In genomic region chr15:78873796-78874761, GRCh38 we compare ENCODE assay signal across 8 cellular contexts. TPM values are rescaled to one million over a fixed set of nuclear protein-coding genes. Genes with fewer than 3 reads are reported as not detected.
DNase-seq lines count a peak whose midpoint lies in the region; ATAC-seq, FAIRE-seq and TF ChIP-seq lines count a peak whose summit lies in the region.

No MANE protein-coding gene starts in this region.

- intact Hi-C loops in Right ventricle myocardium superior (cut with DNase I), result no loop called here
- intact Hi-C loops in testis (cut with DNase I; ENCODE audit: low total_unique reads), result no loop called here

- 0 to 1% methylated on average over 38 of the region's 38 CpGs for WGBS in testis, 2 donors

- H3K4me3 ChIP-seq in cardiac muscle cell (peak overlapping the region; percentile 66), testis (peak overlapping the region; percentile 88 to 100)

- H3K27ac ChIP-seq in cardiac muscle cell (peak overlapping the region; percentile 99), testis (peak overlapping the region; percentile 100)

- ATAC-seq in Right ventricle myocardium superior (ENCODE audit: poor library complexity) (no peak), memory B cell (ENCODE audit: low read depth) (no peak), omental fat pad (ENCODE audit: low FRiP score) (no peak)
- ATAC-seq in central memory CD8-positive, alpha-beta T cell (replicated peaks; ENCODE audit: extremely low read depth, poor library complexity, severe bottlenecking), result no peak

- H3K36me3 ChIP-seq in cardiac muscle cell, result no peaks in the 10 kb centered on the region
- H3K36me3 ChIP-seq in testis (ENCODE audit: low read depth, missing control alignments), result no peaks in the 10 kb centered on the region

- peaks cover 31% of the 10 kb centered on the region for H3K36me3 Mint-ChIP-seq in central memory CD8-positive, alpha-beta T cell (ENCODE audit: insufficient read depth)
- peaks cover 2% of the 10 kb centered on the region for H3K36me3 Mint-ChIP-seq in memory B cell

- no peak for DNase-seq in cardiac muscle cell (ENCODE audit: low read depth in 1 of 2, low spot score in 1 of 2)
- no peak for DNase-seq in Right ventricle myocardium superior
- peak; percentile 44 for DNase-seq in SKM-1 (lab: John Stamatoyannopoulos, UW; ENCODE audit: unreplicated experiment)
- DNase-seq in central memory CD8-positive, alpha-beta T cell (ENCODE audit: low spot score in 2 of 2), result peak in 1 of 2 donors; percentile 44
- DNase-seq in memory B cell (ENCODE audit: low spot score in 2 of 2), result peak in 1 of 2 donors; percentile 25
- peak; percentile 63 for DNase-seq in testis
- DNase-seq in omental fat pad (ENCODE audit: low spot score), result no peak
- DNase-seq in urothelium cell line (ENCODE audit: low spot score), result no peak

- H3K9me3 ChIP-seq in cardiac muscle cell (ENCODE audit: low read depth) (no peaks in the 10 kb centered on the region), testis (no peaks in the 10 kb centered on the region)

- H3K4me1 ChIP-seq in cardiac muscle cell (ENCODE audit: low read depth) (peaks cover 26% of the 10 kb centered on the region), testis (peaks cover 42% of the 10 kb centered on the region)

- peak overlapping the region; percentile 100 for H3K4me3 Mint-ChIP-seq in central memory CD8-positive, alpha-beta T cell
- peak overlapping the region; percentile 96 for H3K4me3 Mint-ChIP-seq in memory B cell

- TF ChIP-seq CTCF in cardiac muscle cell (IDR thresholded peaks at IDR 0.05; ENCODE audit: low read depth, low read length) (no peak), testis (IDR thresholded peaks at IDR 0.05) (no peak), omental fat pad (IDR thresholded peaks at IDR 0.05) (no peak)

- no peaks in the 10 kb centered on the region for H3K27me3 Mint-ChIP-seq in central memory CD8-positive, alpha-beta T cell
- H3K27me3 Mint-ChIP-seq in memory B cell, result no peaks in the 10 kb centered on the region

- TF ChIP-seq POLR2A in testis (IDR thresholded peaks at IDR 0.05), result no peak

- H3K27me3 ChIP-seq in cardiac muscle cell (no peaks in the 10 kb centered on the region), testis (no peaks in the 10 kb centered on the region)

- H3K4me1 Mint-ChIP-seq in central memory CD8-positive, alpha-beta T cell, result peaks cover 39% of the 10 kb centered on the region
- H3K4me1 Mint-ChIP-seq in memory B cell, result peaks cover 29% of the 10 kb centered on the region

- H3K27ac Mint-ChIP-seq in central memory CD8-positive, alpha-beta T cell (ENCODE audit: low read depth), result peak overlapping the region; percentile 100
- peak overlapping the region; percentile 100 for H3K27ac Mint-ChIP-seq in memory B cell

- H3K9me3 Mint-ChIP-seq in central memory CD8-positive, alpha-beta T cell, result no peaks in the 10 kb centered on the region
- no peaks in the 10 kb centered on the region for H3K9me3 Mint-ChIP-seq in memory B cell

- no peak for FAIRE-seq in urothelium cell line (lab: Jason Lieb, UNC)

RNA-seq across cellular contexts. Expression of gene MORF4L1, which starts 1.4 kb away (rescaled TPM):
- total RNA-seq in cardiac muscle cell (760 and 1,026 TPM in 2 replicates), Right ventricle myocardium superior (330 TPM), testis (100 to 1,000 TPM; 413 to 414 TPM), omental fat pad (100 to 1,000 TPM; 302 to 390 (median 316) TPM)
- polyA plus RNA-seq in cardiac muscle cell (625 and 669 TPM in 2 replicates), testis (ENCODE audit: insufficient read depth, low read depth, low replicate concordance) (1,132 TPM)

Comparison
In these comparisons a context has a peak if more than half of its experiments do, and no peak if none do; other contexts are left out.
1. DNase-seq: peak in SKM-1 (single experiment) and testis (single experiment); none in cardiac muscle cell (0 of 2), Right ventricle myocardium superior (single experiment), omental fat pad (single experiment) and urothelium cell line (single experiment).